26 cellular contexts compared by ENCODE assay signal in genomic region chr7:28941633-28942032, GRCh38. TPM values are rescaled to one million over a fixed set of nuclear protein-coding genes. Genes with fewer than 3 reads are reported as not detected.
DNase-seq lines count a peak whose midpoint lies in the region; ATAC-seq and TF ChIP-seq lines count a peak whose summit lies in the region.
"Had no signal": no experiment of that assay in that cellular context is flagged by ENCODE, and none has a peak within 500 bp of the region (broad histone marks: within the 10 kb centered on the region; RNA-seq: fewer than 3 reads in every experiment).

No MANE protein-coding gene starts in this region.

- H3K4me1 Mint-ChIP-seq in neural crest cell (peaks cover 41% of the 10 kb centered on the region), type B pancreatic cell (ENCODE audit: unreplicated experiment) (peaks cover 56% of the 10 kb centered on the region)
- no peaks in the 10 kb centered on the region for H3K4me1 Mint-ChIP-seq in activated naive CD8-positive, alpha-beta T cell treated with anti-CD3 and anti-CD28 coated beads, Interleukin-2, amount 50 U/mL, for 24 hours
- H3K4me1 Mint-ChIP-seq: CD4-positive, alpha-beta memory T cell had no signal

- H4K91ac ChIP-seq in mesenchymal stem cell (ENCODE audit: low read length), result no peak overlapping the region

- H3K27me3 ChIP-seq in mesenchymal stem cell (ENCODE audit: control insufficient read depth in 1 of 2, insufficient read depth in 1 of 2, low read length in 2 of 2) (peaks cover 0 to 6% of the 10 kb centered on the region in 2 experiments), SJCRH30 (no peaks in the 10 kb centered on the region)

- H3K4ac ChIP-seq in mesenchymal stem cell (ENCODE audit: low read depth in 1 of 2, low read length in 2 of 2), result no peak overlapping the region

- H3K14ac ChIP-seq in mesenchymal stem cell (ENCODE audit: low read length in 2 of 2), result no peak overlapping the region

- no peaks in the 10 kb centered on the region for H3K9me3 Mint-ChIP-seq in neural crest cell
- no peaks in the 10 kb centered on the region for H3K9me3 Mint-ChIP-seq in type B pancreatic cell
- H3K9me3 Mint-ChIP-seq in activated naive CD8-positive, alpha-beta T cell treated with anti-CD3 and anti-CD28 coated beads, Interleukin-2, amount 50 U/mL, for 24 hours, result no peaks in the 10 kb centered on the region
- H3K9me3 Mint-ChIP-seq: IgD-negative memory B cell had no signal

- H3K4me2 ChIP-seq in mesenchymal stem cell (ENCODE audit: low read length, poor library complexity, severe bottlenecking), result no peak overlapping the region
- H3K4me2 ChIP-seq: KMS-11 had no signal

- H3K36me3 Mint-ChIP-seq in neural crest cell (ENCODE audit: low read depth) (no peaks in the 10 kb centered on the region), type B pancreatic cell (no peaks in the 10 kb centered on the region)
- H3K36me3 Mint-ChIP-seq in activated naive CD8-positive, alpha-beta T cell treated with anti-CD3 and anti-CD28 coated beads, Interleukin-2, amount 50 U/mL, for 24 hours (ENCODE audit: low read depth), result no peaks in the 10 kb centered on the region
- H3K36me3 Mint-ChIP-seq: CD4-positive, alpha-beta memory T cell; IgD-negative memory B cell had no signal

- H3K79me1 ChIP-seq in mesenchymal stem cell (replicated peaks; ENCODE audit: low read length, poor library complexity, severe bottlenecking), result no peaks in the 10 kb centered on the region

- H3K9ac ChIP-seq in mesenchymal stem cell (ENCODE audit: low read length), result no peak overlapping the region
- H3K9ac ChIP-seq: KMS-11 had no signal

- H4K8ac ChIP-seq in mesenchymal stem cell (ENCODE audit: low read length), result no peak overlapping the region

- H3K9me3 ChIP-seq in mesenchymal stem cell (ENCODE audit: control insufficient read depth, low read length) (no peaks in the 10 kb centered on the region), SJCRH30 (replicated peaks) (peaks cover 5% of the 10 kb centered on the region; the same call in 1 of the 2 replicates)

- H3K4me3 Mint-ChIP-seq in neural crest cell (no peak overlapping the region), type B pancreatic cell (peak overlapping the region; percentile 7)
- H3K4me3 Mint-ChIP-seq in activated naive CD8-positive, alpha-beta T cell treated with anti-CD3 and anti-CD28 coated beads, Interleukin-2, amount 50 U/mL, for 24 hours, result no peak overlapping the region
- H3K4me3 Mint-ChIP-seq: CD4-positive, alpha-beta memory T cell; IgD-negative memory B cell had no signal

- H2BK12ac ChIP-seq in mesenchymal stem cell (ENCODE audit: low read length in 2 of 2), result no peak overlapping the region

- H3K36me3 ChIP-seq in mesenchymal stem cell (ENCODE audit: control insufficient read depth in 1 of 2, insufficient read depth in 2 of 2, low read depth in 1 of 2, low read length in 2 of 2) (no peaks in the 10 kb centered on the region), SJCRH30 (no peaks in the 10 kb centered on the region)

- H2BK120ac ChIP-seq in mesenchymal stem cell (ENCODE audit: low read depth, low read length), result no peak overlapping the region

- H3K18ac ChIP-seq in mesenchymal stem cell (ENCODE audit: low read depth in 1 of 2, low read length in 2 of 2), result no peak overlapping the region

- H3K4me1 ChIP-seq in mesenchymal stem cell (ENCODE audit: control insufficient read depth, insufficient read depth, low read depth, low read length) (no peaks in the 10 kb centered on the region), SJCRH30 (peaks cover 13% of the 10 kb centered on the region)

- WGBS in mesenchymal stem cell, result 67% methylated on average over 4 of the region's 5 CpGs

- H3K27ac Mint-ChIP-seq in neural crest cell (ENCODE audit: unreplicated experiment) (peak overlapping the region; percentile 91), type B pancreatic cell (peak overlapping the region; percentile 41)
- H3K27ac Mint-ChIP-seq in activated naive CD8-positive, alpha-beta T cell treated with anti-CD3 and anti-CD28 coated beads, Interleukin-2, amount 50 U/mL, for 24 hours, result no peak overlapping the region
- H3K27ac Mint-ChIP-seq: IgD-negative memory B cell had no signal

- no peak overlapping the region for H2BK5ac ChIP-seq in mesenchymal stem cell (ENCODE audit: low read depth, low read length, poor library complexity, severe bottlenecking)

- H2AFZ ChIP-seq in mesenchymal stem cell (ENCODE audit: low read depth, low read length), result no peak overlapping the region

- H3K4me3 ChIP-seq in mesenchymal stem cell (ENCODE audit: insufficient read depth in 1 of 2, low read depth in 1 of 2, low read length in 2 of 2) (no peak overlapping the region), SJCRH30 (no peak overlapping the region)

- ATAC-seq in HG02870 (IDR thresholded peaks at IDR 0.05; ENCODE audit: unreplicated experiment), result no peak
- no peak for ATAC-seq in activated naive CD8-positive, alpha-beta T cell treated with anti-CD3 and anti-CD28 coated beads, Interleukin-2, amount 50 U/mL, for 24 hours

- no peak overlapping the region for H3K23ac ChIP-seq in mesenchymal stem cell (ENCODE audit: low read length in 2 of 2)

- DNase-seq in SK-N-DZ (ENCODE audit: low spot score) (peak; percentile 86), mesenchymal stem cell (peak; percentile 8), neural crest cell (ENCODE audit: low read depth, low spot score) (no peak), type B pancreatic cell (ENCODE audit: extremely low spot score, unreplicated experiment) (no peak), SJCRH30 (no peak)
- no peak for DNase-seq in stimulated activated CD4-positive, alpha-beta T cell treated with anti-CD3 and anti-CD28 coated beads, Interleukin-4, amount 100 ng/mL, for 24 hours
- DNase-seq in activated naive CD8-positive, alpha-beta T cell treated with anti-CD3 and anti-CD28 coated beads, Interleukin-2, amount 50 U/mL, for 24 hours, result no peak
- DNase-seq: C1 segment of cervical spinal cord; CD4-positive, alpha-beta memory T cell; DMS 273 treated with DMSO at 0.1 percent for 48 hours; DMS79; GF-D8; MM.1S; NCI-H1048; NCI-H1417 treated with DMSO at 0.1 percent for 48 hours; NCI-H187; NCI-H2081 treated with DMSO at 0.1 percent for 48 hours; NCI-H2171; NCI-H510A; NCI-H69; Right ventricle myocardium superior; RPMI8226 had no signal

- no peak overlapping the region for H2BK15ac ChIP-seq in mesenchymal stem cell (ENCODE audit: low read depth, poor library complexity, severe bottlenecking)

- no peak for TF ChIP-seq CTCF in neural crest cell (conservative IDR thresholded peaks at IDR 0.05)
- TF ChIP-seq CTCF in type B pancreatic cell (conservative IDR thresholded peaks at IDR 0.05), result no peak

- H3K27ac ChIP-seq in mesenchymal stem cell (ENCODE audit: low read length, poor library complexity, severe bottlenecking) (no peak overlapping the region), SJCRH30 (no peak overlapping the region)
- H3K27ac ChIP-seq: KMS-11 had no signal

- H3K27me3 Mint-ChIP-seq in neural crest cell (ENCODE audit: low read depth) (no peaks in the 10 kb centered on the region), type B pancreatic cell (peaks cover 17% of the 10 kb centered on the region)
- H3K27me3 Mint-ChIP-seq in activated naive CD8-positive, alpha-beta T cell treated with anti-CD3 and anti-CD28 coated beads, Interleukin-2, amount 50 U/mL, for 24 hours, result peaks cover 20% of the 10 kb centered on the region

- no peak overlapping the region for H2AK5ac ChIP-seq in mesenchymal stem cell (ENCODE audit: low read length, severe bottlenecking)

RNA-seq across cellular contexts. Expression of gene TRIL, which starts 16.5 kb away (rescaled TPM):
- polyA plus RNA-seq in SK-N-DZ (2014; cell fraction: cytosol; rRNA removed), result 16.8 and 19.0 TPM in 2 replicates
- polyA plus RNA-seq in SK-N-DZ (2014; cell fraction: nucleus; rRNA removed), result 7.2 and 7.3 TPM in 2 replicates
- polyA plus RNA-seq in mesenchymal stem cell (2013, experiment 1 of 2), result 6.3 TPM
- polyA plus RNA-seq in mesenchymal stem cell (2013, experiment 2 of 2), result 6.2 TPM
- 60.7 and 61.5 TPM in 2 replicates for total RNA-seq in neural crest cell
- total RNA-seq in type B pancreatic cell (ENCODE audit: low replicate concordance), result 3.9 and 42.9 TPM in 2 replicates
- 9.4 and 9.5 TPM in 2 replicates for total RNA-seq in SJCRH30 (2014; rRNA removed; shearing (Covaris generic))
- total RNA-seq: CD4-positive, alpha-beta memory T cell; H4 had no signal
- polyA plus RNA-seq: CD4-positive, alpha-beta memory T cell; IgD-negative memory B cell had no signal

Comparison
In these comparisons a context has a peak if more than half of its experiments do, and no peak if none do; other contexts are left out.
1. DNase-seq: peak in SK-N-DZ (single experiment) and mesenchymal stem cell (single experiment); none in neural crest cell (single experiment), type B pancreatic cell (single experiment), stimulated activated CD4-positive, alpha-beta T cell treated with anti-CD3 and anti-CD28 coated beads, Interleukin-4, amount 100 ng/mL, for 24 hours (single experiment), SJCRH30 (0 of 2) and activated naive CD8-positive, alpha-beta T cell treated with anti-CD3 and anti-CD28 coated beads, Interleukin-2, amount 50 U/mL, for 24 hours (single experiment).